Comparison of ENCODE assay signal across 13 cellular contexts in the genomic region with DNA sequence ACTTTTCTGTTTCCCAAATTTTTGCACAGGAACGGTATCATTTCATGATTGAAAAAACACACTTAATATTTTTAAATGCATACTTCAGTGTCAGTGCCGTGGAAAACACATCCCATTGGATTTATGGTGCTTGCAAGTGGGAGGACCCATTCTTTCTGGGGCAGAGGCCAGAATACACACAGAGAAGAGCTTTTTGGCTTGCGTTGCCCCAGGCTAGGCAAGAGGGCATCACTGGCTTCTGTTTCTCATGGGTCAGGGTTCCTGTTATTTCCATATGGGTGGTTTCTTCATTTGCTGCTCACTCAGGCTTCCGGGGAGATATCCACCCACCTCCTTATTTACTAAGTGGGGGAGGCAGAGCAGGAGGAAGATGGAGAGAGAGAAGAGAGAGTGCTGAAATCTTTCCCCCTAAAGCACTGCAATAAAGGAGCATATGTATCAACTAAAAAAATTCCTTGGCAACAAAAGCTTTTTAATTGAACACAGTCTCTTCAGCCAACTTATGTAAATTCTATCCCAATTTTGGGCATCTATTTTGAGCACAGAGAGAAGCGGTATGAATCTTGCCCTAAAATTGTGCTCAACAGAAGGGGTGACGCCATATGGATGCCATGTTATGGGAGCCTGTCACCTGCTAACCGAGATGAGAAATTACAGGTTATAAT.
"Had no signal": no experiment of that assay in that cellular context is flagged by ENCODE, and none has a peak within 500 bp of the region (broad histone marks: within the 10 kb centered on the region; RNA-seq: fewer than 3 reads in every experiment).

No MANE protein-coding gene starts in this region.

- ATAC-seq: effector memory CD8-positive, alpha-beta T cell; natural killer cell had no signal

- H3K27me3 ChIP-seq: suprapubic skin had no signal

- H3K4me1 ChIP-seq: suprapubic skin had no signal

- H3K9me3 ChIP-seq: suprapubic skin had no signal

- H3K27ac ChIP-seq: suprapubic skin had no signal

- DNase-seq: activated CD4-positive, alpha-beta T cell treated with anti-CD3 and anti-CD28 coated beads, Interleukin-2, amount 50 U/mL, for 4 hours; activated CD4-positive, CD25-positive, alpha-beta regulatory T cell treated with anti-CD3 and anti-CD28 coated beads, Interleukin-2, amount 50 U/mL, for 72 hours; activated effector memory CD4-positive, alpha-beta T cell treated with Interleukin-2 at 50 U/mL for 16 hours; activated T-cell treated with anti-CD3 and anti-CD28 coated beads, Interleukin-2, amount 50 U/mL, for 24 hours; cerebellar nuclear complex; effector memory CD8-positive, alpha-beta T cell; hypothalamus; natural killer cell; nucleus accumbens; stimulated activated CD4-positive, alpha-beta T cell treated with anti-CD3 and anti-CD28 coated beads, Interleukin-12 subunit alpha, Interleukin-12 subunit beta, amount 100 ng/mL, for 4 hours; stimulated activated naive CD4-positive, alpha-beta T cell; T-helper 9 cell had no signal

- H3K36me3 ChIP-seq: suprapubic skin had no signal

- H3K4me3 ChIP-seq: suprapubic skin had no signal
